2 cellular contexts compared by ENCODE assay signal in genomic region chr6:105209950-105210706, GRCh38.
TF ChIP-seq lines count a peak whose summit lies in the region.

No MANE protein-coding gene starts in this region.

TF ChIP-seq in IMR-90, 13 proteins besides CTCF, POLR2A, EP300 and RAD21:
- TF ChIP-seq FOS (IDR thresholded peaks at IDR 0.05; ENCODE audit: low read depth, low read length), result 0 out of 2 replicates have a peak, but pooled peaks have one; percentile 32
- peak; percentile 89 for TF ChIP-seq CEBPB (IDR thresholded peaks at IDR 0.05; ENCODE audit: low read depth, low read length)
- no peak for TF ChIP-seq RCOR1 (IDR thresholded peaks at IDR 0.05; ENCODE audit: insufficient replicate concordance, low read length)
- no peak for TF ChIP-seq MXI1 (IDR thresholded peaks at IDR 0.05; ENCODE audit: borderline replicate concordance, low read depth, low read length)
- TF ChIP-seq MAZ (IDR thresholded peaks at IDR 0.05; ENCODE audit: borderline replicate concordance, low read depth, low read length), result no peak
- no peak for TF ChIP-seq USF2 (IDR thresholded peaks at IDR 0.05; ENCODE audit: low read depth, low read length)
- peak; percentile 97 for TF ChIP-seq NFE2L2 (IDR thresholded peaks at IDR 0.05; ENCODE audit: low read depth, low read length)
- peak; percentile 79 for TF ChIP-seq MAFK (IDR thresholded peaks at IDR 0.05; ENCODE audit: low read depth, low read length)
- no peak for TF ChIP-seq CHD1 (IDR thresholded peaks at IDR 0.05; ENCODE audit: low read depth, low read length)

TF ChIP-seq in HepG2, 621 proteins besides CTCF, POLR2A, EP300 and RAD21 (continues in another document):
- TF ChIP-seq FOSL2 (CRISPR knock-in tag; IDR thresholded peaks at IDR 0.05) (peak; percentile 66), RAD51 (IDR thresholded peaks at IDR 0.05; ENCODE audit: borderline replicate concordance) (no peak), ZSCAN31 (CRISPR knock-in tag; IDR thresholded peaks at IDR 0.05; ENCODE audit: low read depth) (no peak), ZNF589 (CRISPR knock-in tag; conservative IDR thresholded peaks at IDR 0.05) (no peak), ADNP (CRISPR knock-in tag; IDR thresholded peaks at IDR 0.05) (no peak), ZXDC (CRISPR knock-in tag; IDR thresholded peaks at IDR 0.05) (no peak), SALL2 (CRISPR knock-in tag; IDR thresholded peaks at IDR 0.05) (no peak), SOX6 (IDR thresholded peaks at IDR 0.05) (no peak), SOX6 (CRISPR knock-in tag; IDR thresholded peaks at IDR 0.05) (no peak; the same call in 1 of the 2 replicates), NFE2L2 (IDR thresholded peaks at IDR 0.05; ENCODE audit: low read length) (peak; percentile 95), BRF2 (CRISPR knock-in tag; IDR thresholded peaks at IDR 0.05) (no peak), ZBTB7B (CRISPR knock-in tag; IDR thresholded peaks at IDR 0.05) (no peak), ZNF205 (CRISPR knock-in tag; IDR thresholded peaks at IDR 0.05) (no peak), IRF1 (CRISPR knock-in tag; IDR thresholded peaks at IDR 0.05; ENCODE audit: low read depth) (no peak), NFE2 (CRISPR knock-in tag; IDR thresholded peaks at IDR 0.05) (peak; percentile 73; the same call in 1 of the 2 replicates), MIER3 (CRISPR knock-in tag; IDR thresholded peaks at IDR 0.05; ENCODE audit: borderline replicate concordance) (no peak), ZNF430 (CRISPR knock-in tag; IDR thresholded peaks at IDR 0.05) (no peak), GATAD2A (CRISPR knock-in tag; IDR thresholded peaks at IDR 0.05) (0 out of 2 replicates have a peak, but pooled peaks have one; percentile 31), MAFK (conservative IDR thresholded peaks at IDR 0.05 in 1 of 2, IDR thresholded peaks at IDR 0.05 in 1 of 2; ENCODE audit: low read length in 2 of 2) (peak; percentile 62 to 76; a peak in 3 of 4 replicates), MAFF (IDR thresholded peaks at IDR 0.05; ENCODE audit: low read depth, low read length) (peak; percentile 63), NCOA5 (CRISPR knock-in tag; IDR thresholded peaks at IDR 0.05) (no peak), AKNA (CRISPR knock-in tag; IDR thresholded peaks at IDR 0.05; ENCODE audit: borderline replicate concordance) (no peak)
- TF ChIP-seq, protein P1, sequence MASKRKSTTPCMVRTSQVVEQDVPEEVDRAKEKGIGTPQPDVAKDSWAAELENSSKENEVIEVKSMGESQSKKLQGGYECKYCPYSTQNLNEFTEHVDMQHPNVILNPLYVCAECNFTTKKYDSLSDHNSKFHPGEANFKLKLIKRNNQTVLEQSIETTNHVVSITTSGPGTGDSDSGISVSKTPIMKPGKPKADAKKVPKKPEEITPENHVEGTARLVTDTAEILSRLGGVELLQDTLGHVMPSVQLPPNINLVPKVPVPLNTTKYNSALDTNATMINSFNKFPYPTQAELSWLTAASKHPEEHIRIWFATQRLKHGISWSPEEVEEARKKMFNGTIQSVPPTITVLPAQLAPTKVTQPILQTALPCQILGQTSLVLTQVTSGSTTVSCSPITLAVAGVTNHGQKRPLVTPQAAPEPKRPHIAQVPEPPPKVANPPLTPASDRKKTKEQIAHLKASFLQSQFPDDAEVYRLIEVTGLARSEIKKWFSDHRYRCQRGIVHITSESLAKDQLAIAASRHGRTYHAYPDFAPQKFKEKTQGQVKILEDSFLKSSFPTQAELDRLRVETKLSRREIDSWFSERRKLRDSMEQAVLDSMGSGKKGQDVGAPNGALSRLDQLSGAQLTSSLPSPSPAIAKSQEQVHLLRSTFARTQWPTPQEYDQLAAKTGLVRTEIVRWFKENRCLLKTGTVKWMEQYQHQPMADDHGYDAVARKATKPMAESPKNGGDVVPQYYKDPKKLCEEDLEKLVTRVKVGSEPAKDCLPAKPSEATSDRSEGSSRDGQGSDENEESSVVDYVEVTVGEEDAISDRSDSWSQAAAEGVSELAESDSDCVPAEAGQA (IDR thresholded peaks at IDR 0.05; ENCODE audit: low read depth), result no peak
- TF ChIP-seq, protein P1 (CRISPR knock-in tag; IDR thresholded peaks at IDR 0.05; ENCODE audit: borderline replicate concordance), result no peak
- TF ChIP-seq, protein P2, sequence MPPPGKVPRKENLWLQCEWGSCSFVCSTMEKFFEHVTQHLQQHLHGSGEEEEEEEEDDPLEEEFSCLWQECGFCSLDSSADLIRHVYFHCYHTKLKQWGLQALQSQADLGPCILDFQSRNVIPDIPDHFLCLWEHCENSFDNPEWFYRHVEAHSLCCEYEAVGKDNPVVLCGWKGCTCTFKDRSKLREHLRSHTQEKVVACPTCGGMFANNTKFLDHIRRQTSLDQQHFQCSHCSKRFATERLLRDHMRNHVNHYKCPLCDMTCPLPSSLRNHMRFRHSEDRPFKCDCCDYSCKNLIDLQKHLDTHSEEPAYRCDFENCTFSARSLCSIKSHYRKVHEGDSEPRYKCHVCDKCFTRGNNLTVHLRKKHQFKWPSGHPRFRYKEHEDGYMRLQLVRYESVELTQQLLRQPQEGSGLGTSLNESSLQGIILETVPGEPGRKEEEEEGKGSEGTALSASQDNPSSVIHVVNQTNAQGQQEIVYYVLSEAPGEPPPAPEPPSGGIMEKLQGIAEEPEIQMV (CRISPR knock-in tag; IDR thresholded peaks at IDR 0.05; ENCODE audit: low read depth), result no peak
